ENCODE assay signal across 8 cellular contexts in the genomic region with DNA sequence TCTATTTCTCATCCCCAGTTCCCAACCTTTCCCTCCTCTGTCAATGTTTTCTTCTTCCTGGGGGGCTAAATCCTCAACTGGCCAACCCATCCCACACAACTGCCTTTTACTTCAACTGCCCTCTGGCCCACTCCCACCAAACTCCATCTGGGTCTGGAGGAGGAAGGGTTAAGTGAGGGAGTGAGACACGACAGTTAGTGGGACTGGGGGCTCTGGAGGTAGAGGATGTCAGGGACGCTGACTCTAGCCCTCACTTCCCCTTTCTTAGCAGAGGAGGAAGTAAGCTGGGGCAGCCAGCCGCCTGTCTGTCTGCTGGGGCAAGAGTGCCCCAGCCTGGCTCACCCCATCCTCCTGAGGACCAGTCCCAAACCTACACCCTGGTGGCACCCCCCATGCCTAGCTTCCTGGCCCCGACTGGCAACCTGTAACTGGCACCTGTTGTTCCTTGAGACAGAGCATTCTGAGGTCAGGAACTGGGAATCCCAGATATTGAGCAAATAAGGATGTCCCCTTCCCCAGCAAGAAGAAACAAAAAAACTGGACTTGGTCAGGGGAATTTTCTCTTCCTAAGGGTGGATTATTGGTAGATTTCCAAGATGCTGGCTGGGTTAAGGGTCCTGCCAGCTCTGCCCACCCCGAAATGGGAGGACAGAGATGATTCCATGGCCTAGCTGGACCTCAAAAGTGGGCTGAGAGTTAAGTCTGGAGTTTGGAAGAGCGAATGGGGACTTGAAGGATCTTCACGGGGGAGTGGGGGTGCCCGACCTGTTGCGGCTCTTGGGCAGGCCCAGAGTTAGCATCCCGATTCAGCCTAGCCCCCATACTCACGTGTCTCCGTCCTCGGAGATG. TPM values are rescaled to one million over a fixed set of nuclear protein-coding genes. Genes with fewer than 3 reads are reported as not detected.
DNase-seq lines count a peak whose midpoint lies in the region; ATAC-seq, FAIRE-seq and TF ChIP-seq lines count a peak whose summit lies in the region.

No MANE protein-coding gene starts in this region.

- H3K27ac ChIP-seq in DND-41 (ENCODE audit: low read length) (peak overlapping the region; percentile 26), OCI-LY3 (ENCODE audit: low read length) (peak overlapping the region; percentile 94), K562 (ENCODE audit: extremely low read depth, low read depth, low read length) (peak overlapping the region; percentile 74)

- H3K4me2 ChIP-seq in DND-41 (ENCODE audit: insufficient read depth, low read length) (peak overlapping the region; percentile 78), OCI-LY3 (ENCODE audit: low read length) (peak overlapping the region; percentile 99), K562 (ENCODE audit: insufficient read depth, low read length) (peak overlapping the region; percentile 90)

- peaks cover 19% of the 10 kb centered on the region for H4K20me1 ChIP-seq in DND-41 (ENCODE audit: insufficient read depth, low read length)
- peaks cover 19% of the 10 kb centered on the region for H4K20me1 ChIP-seq in OCI-LY3 (ENCODE audit: insufficient read depth, low read length)
- H4K20me1 ChIP-seq in K562 (replicated peaks; ENCODE audit: control insufficient read depth, insufficient read depth, low read length), result no peaks in the 10 kb centered on the region; the same call in 1 of the 2 replicates

- no peak for TF ChIP-seq EP300 in K562 (IDR thresholded peaks at IDR 0.05; ENCODE audit: low read length)

- peaks cover 18% of the 10 kb centered on the region for H3K27me3 Mint-ChIP-seq in stimulated activated naive CD8-positive, alpha-beta T cell treated with anti-CD3 and anti-CD28 coated beads, Interleukin-15, amount 100 ng/mL, for 72 hours

- TSS peak; percentile 60 for BruUV-seq in K562 (replicated peaks; lab: Mats Ljungman, UMichigan)

- H3K9me3 Mint-ChIP-seq in stimulated activated naive CD8-positive, alpha-beta T cell treated with anti-CD3 and anti-CD28 coated beads, Interleukin-15, amount 100 ng/mL, for 72 hours, result no peaks in the 10 kb centered on the region

- H3K9me3 ChIP-seq in DND-41 (ENCODE audit: insufficient read depth, low read length, severe bottlenecking) (no peaks in the 10 kb centered on the region), OCI-LY3 (ENCODE audit: insufficient read depth, low read length) (no peaks in the 10 kb centered on the region), K562 (replicated peaks; ENCODE audit: control insufficient read depth, insufficient read depth, low read depth, low read length) (no peaks in the 10 kb centered on the region)

- 1% methylated on average over 13 of the region's 13 CpGs for WGBS in K562 (ENCODE audit: insufficient coverage, low coverage, missing lambda C conversion rate)

- in situ Hi-C loops in K562 (cut with MboI), result loop anchor here (5.0 kb wide), 1 partner anchor 78 kb away; the partner anchor contains the start of gene SPATS1

- H3K4me1 Mint-ChIP-seq in stimulated activated naive CD8-positive, alpha-beta T cell treated with anti-CD3 and anti-CD28 coated beads, Interleukin-15, amount 100 ng/mL, for 72 hours, result peaks cover 73% of the 10 kb centered on the region

- H2AFZ ChIP-seq in DND-41 (ENCODE audit: low read depth, low read length), result peak overlapping the region; percentile 82; the same call in 1 of the 2 replicates
- H2AFZ ChIP-seq in OCI-LY3 (ENCODE audit: low read depth, low read length), result no peak overlapping the region
- H2AFZ ChIP-seq in K562 (ENCODE audit: low read depth, low read length), result peak overlapping the region; percentile 86

- H3K79me2 ChIP-seq in DND-41 (ENCODE audit: insufficient read depth, low read length) (peaks cover 23% of the 10 kb centered on the region), OCI-LY3 (ENCODE audit: low read length) (peaks cover 60% of the 10 kb centered on the region), K562 (ENCODE audit: control insufficient read depth, insufficient read depth, low read length) (peaks cover 17% of the 10 kb centered on the region)

- peak overlapping the region; percentile 97 to 99 for H3K4me3 Mint-ChIP-seq in stimulated activated naive CD8-positive, alpha-beta T cell treated with anti-CD3 and anti-CD28 coated beads, Interleukin-15, amount 100 ng/mL, for 72 hours

- H3K4me3 ChIP-seq in DND-41 (ENCODE audit: low read depth in 1 of 2, low read length in 2 of 2), result peak overlapping the region; percentile 65 to 79
- H3K4me3 ChIP-seq in OCI-LY3 (ENCODE audit: low read length), result peak overlapping the region; percentile 84
- H3K4me3 ChIP-seq in K562, result peak overlapping the region; percentile 83

- no peaks in the 10 kb centered on the region for H3K27me3 ChIP-seq in DND-41 (ENCODE audit: insufficient read depth, low read length, poor library complexity)
- H3K27me3 ChIP-seq in OCI-LY3 (ENCODE audit: low read depth, low read length), result no peaks in the 10 kb centered on the region
- H3K27me3 ChIP-seq in K562 (ENCODE audit: control insufficient read depth in 2 of 2, insufficient read depth in 2 of 2, low read length in 2 of 2), result peaks cover 8 to 9% of the 10 kb centered on the region in 2 experiments; a peak in 4 of 5 replicates

- no peaks in the 10 kb centered on the region for H3K9me1 ChIP-seq in K562 (ENCODE audit: control insufficient read depth, insufficient read depth, low read length)

- H3K9ac ChIP-seq in DND-41 (ENCODE audit: low read depth, low read length), result peak overlapping the region; percentile 64
- peak overlapping the region; percentile 99 for H3K9ac ChIP-seq in OCI-LY3 (ENCODE audit: low read length)
- H3K9ac ChIP-seq in K562 (ENCODE audit: insufficient read depth in 1 of 2, low read depth in 2 of 2, low read length in 2 of 2), result peak overlapping the region; percentile 74 to 94

- TF ChIP-seq RAD21 in K562 (CRISPR knock-in tag; conservative IDR thresholded peaks at IDR 0.05 in 1 of 2, IDR thresholded peaks at IDR 0.05 in 1 of 2), result no peak; a peak in 2 of 4 replicates

- intact Hi-C loops in K562 (cut with micrococcal nuclease), result loop anchor here (1.0 to 5.0 kb wide), 2 partner anchors 92 to 167 kb away; no protein-coding TSS in a partner anchor

- ATAC-seq in DND-41 (ENCODE audit: insufficient read depth, low read depth), result peak; percentile 25; the same call in 2 of the 3 replicates
- ATAC-seq in GM21737 (IDR thresholded peaks at IDR 0.05; ENCODE audit: unreplicated experiment), result peak; percentile 17
- ATAC-seq in K562, result peak; percentile 45
- peak; percentile 59 for ATAC-seq in stimulated activated naive CD8-positive, alpha-beta T cell treated with anti-CD3 and anti-CD28 coated beads, Interleukin-15, amount 100 ng/mL, for 72 hours

- POLR2A ChIA-PET in K562 (lab: Yijun Ruan, JAX), result interaction anchor here (0.5 to 8.2 kb wide), 10 partner anchors 10 to 1175 kb away, joined by 3 to 69 read pairs (median 3); partner anchors contain the start of genes CDC5L and HSP90AB1

- CTCF ChIA-PET in K562 (lab: Yijun Ruan, JAX; ENCODE audit: low intra/inter-chr PET ratio), result interaction anchor here (0.6 to 1.0 kb wide), 2 partner anchors 167 to 541 kb away, joined by 3 to 5 read pairs; no protein-coding TSS in a partner anchor

- no peak for TF ChIP-seq CTCF in DND-41 (IDR thresholded peaks at IDR 0.05; ENCODE audit: borderline replicate concordance, extremely low read depth, low read length, poor library complexity, severe bottlenecking)
- TF ChIP-seq CTCF in OCI-LY3 (IDR thresholded peaks at IDR 0.05; ENCODE audit: low read depth, low read length), result no peak; the same call in 1 of the 2 replicates
- no peak for TF ChIP-seq CTCF in K562 (IDR thresholded peaks at IDR 0.05 in 2 of 3, conservative IDR thresholded peaks at IDR 0.05 in 1 of 3; ENCODE audit: insufficient read depth in 2 of 3, low read depth in 1 of 3, low read length in 3 of 3)

- H3K4me1 ChIP-seq in DND-41 (ENCODE audit: insufficient read depth, low read length), result peaks cover 33% of the 10 kb centered on the region
- H3K4me1 ChIP-seq in OCI-LY3 (ENCODE audit: low read length), result peaks cover 72% of the 10 kb centered on the region
- H3K4me1 ChIP-seq in K562 (replicated peaks in 1 of 2; ENCODE audit: control insufficient read depth in 2 of 2, insufficient read depth in 2 of 2, low read length in 2 of 2), result peaks cover 19 to 34% of the 10 kb centered on the region in 2 experiments; a peak in 4 of 5 replicates

- FAIRE-seq in K562 (lab: Jason Lieb, UNC), result peak; percentile 46

- H3K36me3 ChIP-seq in DND-41 (ENCODE audit: insufficient read depth, low read length), result peaks cover 30% of the 10 kb centered on the region
- peaks cover 53% of the 10 kb centered on the region for H3K36me3 ChIP-seq in OCI-LY3 (replicated peaks; ENCODE audit: low read depth, low read length)
- H3K36me3 ChIP-seq in K562 (ENCODE audit: control insufficient read depth, insufficient read depth, low read length), result peaks cover 32% of the 10 kb centered on the region; the same call in 1 of the 3 replicates

- DNase-seq in DND-41 (peak; percentile 33), K562 (ENCODE audit: extremely low read depth in 1 of 4, low spot score in 3 of 4) (peak in 2 of 4 experiments; percentile 63 to 65), kidney tubule cell (ENCODE audit: low spot score) (peak; percentile 42), NCI-H2171 treated with DMSO at 0.1 percent for 48 hours (lab: John Stamatoyannopoulos, UW) (no peak), NCI-H2107 treated with DMSO at 0.1 percent for 48 hours (lab: John Stamatoyannopoulos, UW; ENCODE audit: unreplicated experiment) (no peak)
- peak in 1 of 2 donors; percentile 50 for DNase-seq in stimulated activated naive CD8-positive, alpha-beta T cell treated with anti-CD3 and anti-CD28 coated beads, Interleukin-15, amount 100 ng/mL, for 72 hours

- TF ChIP-seq POLR2A in K562 (conservative IDR thresholded peaks at IDR 0.05), result no peak

- H3K27ac Mint-ChIP-seq in stimulated activated naive CD8-positive, alpha-beta T cell treated with anti-CD3 and anti-CD28 coated beads, Interleukin-15, amount 100 ng/mL, for 72 hours, result peak overlapping the region; percentile 91 to 97

RNA-seq across cellular contexts. Expression of gene NFKBIE, which starts 1.0 kb away (rescaled TPM):
- 10.6 and 17.8 TPM in 2 replicates for total RNA-seq in K562 (2011; cell fraction: chromatin; rRNA removed; ENCODE audit: low replicate concordance)
- total RNA-seq in K562 (2011; cell fraction: nucleolus; rRNA removed), result 11.2 and 14.0 TPM in 2 replicates
- total RNA-seq in K562 (2011; cell fraction: nucleoplasm; rRNA removed), result 7.4 and 8.2 TPM in 2 replicates
- total RNA-seq in K562 (2014; rRNA removed) (15.7 TPM in 2 replicates), K562 (2014; rRNA removed; fragmentation: Illumina TruSeq; extraction: Trizol) (11.6 and 11.7 TPM in 2 replicates), K562 (2015; rRNA removed; fragmentation: Illumina TruSeq; extraction: Trizol) (14.2 and 14.6 TPM in 2 replicates), K562 (2021) (14.0 and 16.4 TPM in 2 replicates)
- polyA plus RNA-seq in K562 (2011; rRNA removed) (11.9 and 12.3 TPM in 2 replicates), K562 (2014; fragmentation: Illumina TruSeq; extraction: Trizol) (10.0 and 12.3 TPM in 2 replicates), K562 (2014; fragmentation: Nextera tagmentation; extraction: Ambion mirVana) (1 to 10 TPM; 2.1 to 2.9 TPM), K562 (2014; rRNA removed) (10.2 and 11.6 TPM in 2 replicates)
- polyA plus RNA-seq in K562 (2011; cell fraction: cytosol; rRNA removed), result 10.4 and 28.2 TPM in 2 replicates
- 9.7 and 14.7 TPM in 2 replicates for polyA plus RNA-seq in K562 (2011; cell fraction: nucleus; rRNA removed)
- polyA plus RNA-seq in K562 (2012), result 11.2 and 13.6 TPM in 2 replicates
- 8.3 and 9.5 TPM in 2 replicates for polyA minus RNA-seq in K562 (2011; rRNA and poly(A)+ RNA removed)
- polyA minus RNA-seq in K562 (2011; cell fraction: cytosol; rRNA and poly(A)+ RNA removed), result 9.4 and 10.1 TPM in 2 replicates
- polyA minus RNA-seq in K562 (2011; cell fraction: nucleus; rRNA and poly(A)+ RNA removed), result 12.0 and 12.9 TPM in 2 replicates

RNA-seq across cellular contexts. Expression of gene TMEM151B, which starts 5.9 kb away (rescaled TPM):
- 0.30 TPM in 1 of 2 replicates, not detected in the other for total RNA-seq in K562 (2011; cell fraction: chromatin; rRNA removed; ENCODE audit: low replicate concordance)
- under 0.01 and 0.26 TPM in 2 replicates for total RNA-seq in K562 (2011; cell fraction: nucleolus; rRNA removed)
- not detected in 2 replicates for total RNA-seq in K562 (2011; cell fraction: nucleoplasm; rRNA removed)
- total RNA-seq in K562 (2014; rRNA removed) (not detected in 2 replicates), K562 (2014; rRNA removed; fragmentation: Illumina TruSeq; extraction: Trizol) (not detected in 2 replicates), K562 (2015; rRNA removed; fragmentation: Illumina TruSeq; extraction: Trizol) (not detected in 2 replicates), K562 (2021) (not detected in 2 replicates)
- polyA plus RNA-seq in K562 (2011; rRNA removed) (not detected in 2 replicates), K562 (2014; fragmentation: Illumina TruSeq; extraction: Trizol) (not detected in 2 replicates), K562 (2014; fragmentation: Nextera tagmentation; extraction: Ambion mirVana) (not detected), K562 (2014; rRNA removed) (not detected in 2 replicates)
- polyA plus RNA-seq in K562 (2011; cell fraction: cytosol; rRNA removed), result 0.01 TPM in 1 of 2 replicates, not detected in the other
- polyA plus RNA-seq in K562 (2011; cell fraction: nucleus; rRNA removed), result 0.04 TPM in 1 of 2 replicates, not detected in the other
- polyA plus RNA-seq in K562 (2012), result 0.34 and 0.36 TPM in 2 replicates
- 0.09 TPM in 1 of 2 replicates, not detected in the other for polyA minus RNA-seq in K562 (2011; rRNA and poly(A)+ RNA removed)
- not detected in 2 replicates for polyA minus RNA-seq in K562 (2011; cell fraction: cytosol; rRNA and poly(A)+ RNA removed)
- polyA minus RNA-seq in K562 (2011; cell fraction: nucleus; rRNA and poly(A)+ RNA removed), result not detected in 2 replicates

RNA-seq across cellular contexts. Expression of gene SLC35B2, which starts 7.0 kb away (rescaled TPM):
- total RNA-seq in K562 (2011; cell fraction: chromatin; rRNA removed; ENCODE audit: low replicate concordance), result 26.7 and 95.0 TPM in 2 replicates
- total RNA-seq in K562 (2011; cell fraction: nucleolus; rRNA removed), result 138 and 143 TPM in 2 replicates
- 89.1 and 89.6 TPM in 2 replicates for total RNA-seq in K562 (2011; cell fraction: nucleoplasm; rRNA removed)
- total RNA-seq in K562 (2014; rRNA removed), result 43.6 and 59.3 TPM in 2 replicates
- 31.1 and 38.8 TPM in 2 replicates for total RNA-seq in K562 (2014; rRNA removed; fragmentation: Illumina TruSeq; extraction: Trizol)
- total RNA-seq in K562 (2015; rRNA removed; fragmentation: Illumina TruSeq; extraction: Trizol), result 46.0 and 47.1 TPM in 2 replicates
- 53.1 and 54.3 TPM in 2 replicates for total RNA-seq in K562 (2021)
- polyA plus RNA-seq in K562 (2011; rRNA removed), result 50.8 and 53.9 TPM in 2 replicates
- polyA plus RNA-seq in K562 (2011; cell fraction: cytosol; rRNA removed), result 78.9 and 125 TPM in 2 replicates
- polyA plus RNA-seq in K562 (2011; cell fraction: nucleus; rRNA removed), result 67.9 and 76.7 TPM in 2 replicates
- polyA plus RNA-seq in K562 (2012), result 57.9 and 70.2 TPM in 2 replicates
- polyA plus RNA-seq in K562 (2014; fragmentation: Illumina TruSeq; extraction: Trizol), result 57.6 and 58.9 TPM in 2 replicates
- 10 to 100 TPM; 14.5 to 19.2 TPM for polyA plus RNA-seq in K562 (2014; fragmentation: Nextera tagmentation; extraction: Ambion mirVana)
- polyA plus RNA-seq in K562 (2014; rRNA removed), result 59.1 and 61.8 TPM in 2 replicates
- polyA minus RNA-seq in K562 (2011; rRNA and poly(A)+ RNA removed), result 23.7 and 34.2 TPM in 2 replicates
- 21.6 and 21.9 TPM in 2 replicates for polyA minus RNA-seq in K562 (2011; cell fraction: cytosol; rRNA and poly(A)+ RNA removed)
- polyA minus RNA-seq in K562 (2011; cell fraction: nucleus; rRNA and poly(A)+ RNA removed), result 19.0 and 20.8 TPM in 2 replicates

RNA-seq across cellular contexts. Expression of gene HSP90AB1, which starts 17.5 kb away (rescaled TPM):
- total RNA-seq in K562 (2011; cell fraction: chromatin; rRNA removed; ENCODE audit: low replicate concordance), result 266 and 322 TPM in 2 replicates
- 268 and 275 TPM in 2 replicates for total RNA-seq in K562 (2011; cell fraction: nucleolus; rRNA removed)
- 328 and 337 TPM in 2 replicates for total RNA-seq in K562 (2011; cell fraction: nucleoplasm; rRNA removed)
- 2,052 and 2,390 TPM in 2 replicates for total RNA-seq in K562 (2014; rRNA removed)
- 2,633 and 2,824 TPM in 2 replicates for total RNA-seq in K562 (2014; rRNA removed; fragmentation: Illumina TruSeq; extraction: Trizol)
- total RNA-seq in K562 (2015; rRNA removed; fragmentation: Illumina TruSeq; extraction: Trizol), result 2,220 and 2,262 TPM in 2 replicates
- total RNA-seq in K562 (2021), result 2,162 and 2,174 TPM in 2 replicates
- 2,356 and 2,496 TPM in 2 replicates for polyA plus RNA-seq in K562 (2011; rRNA removed)
- 1,126 and 1,804 TPM in 2 replicates for polyA plus RNA-seq in K562 (2011; cell fraction: cytosol; rRNA removed)
- polyA plus RNA-seq in K562 (2011; cell fraction: nucleus; rRNA removed), result 568 and 703 TPM in 2 replicates
- polyA plus RNA-seq in K562 (2012), result 1,146 and 2,065 TPM in 2 replicates
- polyA plus RNA-seq in K562 (2014; fragmentation: Illumina TruSeq; extraction: Trizol), result 3,149 and 3,358 TPM in 2 replicates
- polyA plus RNA-seq in K562 (2014; fragmentation: Nextera tagmentation; extraction: Ambion mirVana), result 1,000 to 10,000 TPM; 1,975 to 2,865 TPM
- polyA plus RNA-seq in K562 (2014; rRNA removed), result 1,691 and 1,780 TPM in 2 replicates
- polyA minus RNA-seq in K562 (2011; rRNA and poly(A)+ RNA removed), result 2,497 and 2,549 TPM in 2 replicates
- polyA minus RNA-seq in K562 (2011; cell fraction: cytosol; rRNA and poly(A)+ RNA removed), result 1,081 and 1,374 TPM in 2 replicates
- 111 and 287 TPM in 2 replicates for polyA minus RNA-seq in K562 (2011; cell fraction: nucleus; rRNA and poly(A)+ RNA removed)

RNA-seq across cellular contexts. Expression of gene SLC29A1, which starts 41.0 kb away (rescaled TPM):
- total RNA-seq in K562 (2011; cell fraction: chromatin; rRNA removed; ENCODE audit: low replicate concordance), result 171 and 379 TPM in 2 replicates
- total RNA-seq in K562 (2011; cell fraction: nucleolus; rRNA removed), result 331 and 348 TPM in 2 replicates
- 305 and 360 TPM in 2 replicates for total RNA-seq in K562 (2011; cell fraction: nucleoplasm; rRNA removed)
- total RNA-seq in K562 (2014; rRNA removed) (57.7 and 89.5 TPM in 2 replicates), K562 (2014; rRNA removed; fragmentation: Illumina TruSeq; extraction: Trizol) (32.8 and 35.3 TPM in 2 replicates), K562 (2015; rRNA removed; fragmentation: Illumina TruSeq; extraction: Trizol) (43.2 and 44.3 TPM in 2 replicates), K562 (2021) (103 and 107 TPM in 2 replicates)
- polyA plus RNA-seq in K562 (2011; rRNA removed) (148 and 204 TPM in 2 replicates), K562 (2014; fragmentation: Illumina TruSeq; extraction: Trizol) (136 and 170 TPM in 2 replicates), K562 (2014; fragmentation: Nextera tagmentation; extraction: Ambion mirVana) (10 to 100 TPM; 18.9 to 42.0 TPM), K562 (2014; rRNA removed) (140 and 147 TPM in 2 replicates)
- 291 and 372 TPM in 2 replicates for polyA plus RNA-seq in K562 (2011; cell fraction: cytosol; rRNA removed)
- polyA plus RNA-seq in K562 (2011; cell fraction: nucleus; rRNA removed), result 496 and 544 TPM in 2 replicates
- polyA plus RNA-seq in K562 (2012), result 90.3 and 112 TPM in 2 replicates
- 119 and 153 TPM in 2 replicates for polyA minus RNA-seq in K562 (2011; rRNA and poly(A)+ RNA removed)
- 67.5 and 84.3 TPM in 2 replicates for polyA minus RNA-seq in K562 (2011; cell fraction: cytosol; rRNA and poly(A)+ RNA removed)
- 71.0 and 95.0 TPM in 2 replicates for polyA minus RNA-seq in K562 (2011; cell fraction: nucleus; rRNA and poly(A)+ RNA removed)

Comparison
In these comparisons a context has a peak if more than half of its experiments do, and no peak if none do; other contexts are left out.
1. DNase-seq: peak in DND-41 (single experiment) and kidney tubule cell (single experiment); none in NCI-H2171 treated with DMSO at 0.1 percent for 48 hours (single experiment) and NCI-H2107 treated with DMSO at 0.1 percent for 48 hours (single experiment).
2. H3K27ac ChIP-seq: peak in every context shown above with its lines; median percentile 94 in OCI-LY3; 74 in K562; 26 in DND-41.
3. Peak in every context shown above with its lines, with median percentiles within 50 percentile points of each other: ATAC-seq, H3K4me2 ChIP-seq, H3K4me3 ChIP-seq and H3K9ac ChIP-seq.